In the genomic region with DNA sequence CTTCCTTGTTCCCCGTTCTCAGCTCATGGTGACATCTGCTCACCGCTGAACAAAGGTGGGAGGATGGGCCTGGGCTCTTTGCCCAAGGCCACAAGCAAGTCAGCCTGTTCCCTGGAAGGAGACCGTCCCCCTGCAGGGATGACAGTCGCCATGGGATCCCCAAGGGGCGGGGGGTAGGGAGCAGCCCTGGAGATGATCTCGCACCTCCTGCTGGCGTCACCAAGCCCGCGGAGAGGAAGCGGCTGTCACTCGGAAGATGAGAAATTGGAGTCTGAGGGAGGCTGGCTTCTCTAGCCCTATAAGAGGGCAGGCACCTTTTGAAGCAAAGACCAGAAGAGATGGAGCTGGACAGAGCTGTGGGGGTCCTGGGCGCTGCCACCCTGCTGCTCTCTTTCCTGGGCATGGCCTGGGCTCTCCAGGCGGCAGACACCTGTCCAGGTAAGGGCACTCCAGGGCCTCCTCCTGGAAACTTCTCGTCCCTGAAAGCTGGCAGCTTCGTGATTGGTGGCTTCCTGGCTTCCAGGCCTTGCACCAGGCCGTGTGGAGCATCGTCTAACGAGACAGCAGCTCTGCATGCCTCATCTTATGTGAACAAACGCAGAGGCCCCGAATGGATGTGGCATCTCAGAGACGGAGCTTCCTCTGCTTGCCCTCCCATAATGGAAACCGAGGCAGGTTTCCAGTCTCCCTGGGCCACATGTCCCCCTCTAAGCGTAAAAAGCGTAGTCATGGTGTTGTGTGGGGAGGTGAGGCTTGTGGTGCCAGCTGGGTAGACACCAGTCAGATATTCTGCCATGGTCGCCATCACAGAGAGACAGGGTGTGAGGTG, we compare ENCODE assay signal across 18 cellular contexts. TPM values are rescaled to one million over a fixed set of nuclear protein-coding genes. Genes with fewer than 3 reads are reported as not detected.
A peak's percentile ranks its signal among the peaks of the same experiment; 100 is the strongest.
DNase-seq lines count a peak whose midpoint lies in the region; TF ChIP-seq lines count a peak whose summit lies in the region.
"Had no signal": no experiment of that assay in that cellular context is flagged by ENCODE, and none has a peak within 500 bp of the region (broad histone marks: within the 10 kb centered on the region; RNA-seq: fewer than 3 reads in every experiment).

A gene (plus strand): TSS at position 327 of the 829 bp plus-strand sequence. CDS start 12 bp downstream, at position 339.

- peak within 1 kb of the TSS; percentile 12; the same call in 1 of the 2 replicates for H3K14ac ChIP-seq in H9 (ENCODE audit: insufficient read depth, low read length)

- H3K23ac ChIP-seq in H9 (ENCODE audit: insufficient read length, low read depth, low read length) (no peak within 1 kb of the TSS), mesendoderm (ENCODE audit: low read length) (no peak within 1 kb of the TSS)

- no peak within 1 kb of the TSS; a peak in 1 of 5 replicates for H3K4me3 Mint-ChIP-seq in H9
- H3K4me3 Mint-ChIP-seq: CD4-positive, alpha-beta memory T cell had no signal

- H4K20me1 ChIP-seq in H9 (ENCODE audit: control insufficient read depth, insufficient read depth, insufficient read length): no peaks in the 10 kb centered on the region

- WGBS in H9 (ENCODE audit: extremely low coverage, insufficient read length, low lambda C conversion rate): no CpG with 5 or more reads among the region's 25 CpGs
- no CpG with 5 or more reads among the region's 25 CpGs for WGBS in mesendoderm (ENCODE audit: extremely low coverage, insufficient coverage, low lambda C conversion rate)

- no peak within 1 kb of the TSS for H3K4ac ChIP-seq in H9 (ENCODE audit: low read depth, low read length)
- H3K4ac ChIP-seq in mesendoderm (ENCODE audit: low read depth, low read length): no peak within 1 kb of the TSS

- H3K4me2 ChIP-seq in H9 (ENCODE audit: insufficient read depth, insufficient read length, low read length): no peak within 1 kb of the TSS
- H3K4me2 ChIP-seq in mesendoderm (ENCODE audit: low read length): no peak within 1 kb of the TSS
- H3K4me2 ChIP-seq: SK-N-SH had no signal

- DNase-seq in NCI-H345 (lab: John Stamatoyannopoulos, UW) (peak; percentile 5), NCI-H345 treated with DMSO at 0.1 percent for 48 hours (lab: John Stamatoyannopoulos, UW; ENCODE audit: unreplicated experiment) (no peak), H9 (no peak), coronary artery (ENCODE audit: low spot score) (peak; percentile 62), mesendoderm (peak; percentile 5), GM19240 (ENCODE audit: insufficient read length, low spot score) (no peak), NCI-H1417 treated with DMSO at 0.1 percent for 48 hours (lab: John Stamatoyannopoulos, UW) (no peak), NOMO-1 treated with dmso at 0.1 percent for 144 hours (lab: John Stamatoyannopoulos, UW; ENCODE audit: unreplicated experiment) (no peak)
- DNase-seq: 8988T; CD4-positive, alpha-beta memory T cell; H7; NCI-H1417; NCI-H2029 treated with DMSO at 0.1 percent for 48 hours; Peyer's patch; SHP77; SK-N-SH had no signal

- no peaks in the 10 kb centered on the region for H3K36me3 ChIP-seq in mesendoderm (ENCODE audit: control insufficient read depth, insufficient read depth, low read length)
- H3K36me3 ChIP-seq: Peyer's patch had no signal

- H3T11ph ChIP-seq in H9 (ENCODE audit: low read length): no peak within 1 kb of the TSS

- no peak within 1 kb of the TSS for H2BK20ac ChIP-seq in H9 (ENCODE audit: low read depth, low read length, poor library complexity, severe bottlenecking)

- H3K18ac ChIP-seq in H9 (ENCODE audit: insufficient read length, low read depth, low read length) (no peak within 1 kb of the TSS), mesendoderm (ENCODE audit: low read length) (no peak within 1 kb of the TSS)

- H3K27ac ChIP-seq in H9 (ENCODE audit: insufficient read length, low read depth, low read length): no peak within 1 kb of the TSS
- no peak within 1 kb of the TSS for H3K27ac ChIP-seq in coronary artery
- no peak within 1 kb of the TSS for H3K27ac ChIP-seq in mesendoderm (ENCODE audit: low read depth, low read length)
- H3K27ac ChIP-seq: HL-60, Peyer's patch had no signal

- no peak for TF ChIP-seq CTCF in H9 (conservative IDR thresholded peaks at IDR 0.05)
- no peak for TF ChIP-seq CTCF in coronary artery (IDR thresholded peaks at IDR 0.05)

- H3K27me3 ChIP-seq in H9 (ENCODE audit: insufficient read depth, low read length) (no peaks in the 10 kb centered on the region), mesendoderm (ENCODE audit: insufficient read depth, low read length, poor library complexity) (no peaks in the 10 kb centered on the region)
- H3K27me3 ChIP-seq: Peyer's patch had no signal

- H3K4me1 Mint-ChIP-seq in H9: no peaks in the 10 kb centered on the region
- H3K4me1 Mint-ChIP-seq: CD4-positive, alpha-beta memory T cell had no signal

- H3K79me1 ChIP-seq in H9 (ENCODE audit: insufficient read depth, low read depth, low read length, poor library complexity, severe bottlenecking) (no peaks in the 10 kb centered on the region), mesendoderm (ENCODE audit: low read length) (no peaks in the 10 kb centered on the region)

- H3K27ac Mint-ChIP-seq in H9: no peak within 1 kb of the TSS; a peak in 1 of 7 replicates

- H3K79me2 ChIP-seq in H9 (ENCODE audit: insufficient read depth, low read length) (no peaks in the 10 kb centered on the region), mesendoderm (ENCODE audit: control insufficient read depth, insufficient read depth, low read length) (no peaks in the 10 kb centered on the region)

- H4K8ac ChIP-seq in H9 (replicated peaks; ENCODE audit: insufficient read length, low read depth, low read length) (no peak within 1 kb of the TSS), mesendoderm (ENCODE audit: low read depth, low read length) (no peak within 1 kb of the TSS)

- no peaks in the 10 kb centered on the region; the same call in none of the 2 replicates for H3K27me3 Mint-ChIP-seq in H9 (ENCODE audit: low read depth)

- H3K56ac ChIP-seq in H9 (ENCODE audit: insufficient read length, low read depth, low read length) (no peak within 1 kb of the TSS), mesendoderm (ENCODE audit: low read length) (no peak within 1 kb of the TSS)

- no peak within 1 kb of the TSS for H2BK15ac ChIP-seq in H9 (ENCODE audit: low read depth, low read length)
- H2BK15ac ChIP-seq in mesendoderm (replicated peaks; ENCODE audit: low read depth): no peak within 1 kb of the TSS

- H2BK12ac ChIP-seq in H9 (ENCODE audit: insufficient read length, low read depth, low read length): no peak within 1 kb of the TSS

- H3K4me1 ChIP-seq in H9 (ENCODE audit: insufficient read depth, low read length) (no peaks in the 10 kb centered on the region), mesendoderm (ENCODE audit: control insufficient read depth, low read depth, low read length) (no peaks in the 10 kb centered on the region)
- H3K4me1 ChIP-seq: Peyer's patch had no signal

- H3K36me3 Mint-ChIP-seq in H9 (ENCODE audit: insufficient read depth in 1 of 3, low read depth in 3 of 3): no peaks in the 10 kb centered on the region
- H3K36me3 Mint-ChIP-seq: CD4-positive, alpha-beta memory T cell had no signal

- H2BK120ac ChIP-seq in H9 (ENCODE audit: low read depth, low read length, poor library complexity, severe bottlenecking) (no peak within 1 kb of the TSS), mesendoderm (ENCODE audit: low read depth, low read length) (no peak within 1 kb of the TSS)

- H4K5ac ChIP-seq in H9 (ENCODE audit: insufficient read length, low read depth, low read length) (no peak within 1 kb of the TSS), mesendoderm (ENCODE audit: low read length) (no peak within 1 kb of the TSS)

- no peaks in the 10 kb centered on the region for H3K9me3 Mint-ChIP-seq in H9
- H3K9me3 Mint-ChIP-seq: CD4-positive, alpha-beta memory T cell had no signal

- no peaks in the 10 kb centered on the region for H3K23me2 ChIP-seq in H9 (ENCODE audit: insufficient read length, low read depth, low read length, poor library complexity, severe bottlenecking)

- no peak within 1 kb of the TSS for H4K91ac ChIP-seq in H9 (ENCODE audit: insufficient read length, low read depth, low read length)

- H2BK5ac ChIP-seq in H9 (ENCODE audit: insufficient read length, low read length) (no peak within 1 kb of the TSS), mesendoderm (ENCODE audit: low read length) (no peak within 1 kb of the TSS)

- no peak within 1 kb of the TSS for H3K9ac ChIP-seq in H9 (ENCODE audit: extremely low read depth, insufficient read length, low read length)
- H3K9ac ChIP-seq in mesendoderm (ENCODE audit: low read length): no peak within 1 kb of the TSS
- H3K9ac ChIP-seq: SK-N-SH had no signal

- no peak within 1 kb of the TSS for H3K4me3 ChIP-seq in coronary artery
- no peak within 1 kb of the TSS for H3K4me3 ChIP-seq in mesendoderm (ENCODE audit: low read length)
- H3K4me3 ChIP-seq: Peyer's patch had no signal

- H3K9me3 ChIP-seq in H9 (ENCODE audit: control insufficient read depth, low read depth, low read length): no peaks in the 10 kb centered on the region
- H3K9me3 ChIP-seq: Peyer's patch, SK-N-SH had no signal

- H2AFZ ChIP-seq in H9 (ENCODE audit: low read length): no peak within 1 kb of the TSS

- no peak within 1 kb of the TSS for H2AK5ac ChIP-seq in H9 (ENCODE audit: insufficient read length, low read length)
- H2AK5ac ChIP-seq in mesendoderm (ENCODE audit: low read length): no peak within 1 kb of the TSS

RNA-seq across cellular contexts. Expression of the gene that starts here (rescaled TPM):
- total RNA-seq in H9 (2021): not detected in 2 replicates
- polyA plus RNA-seq in mesendoderm (2013, experiment 1 of 2): not detected
- polyA plus RNA-seq in mesendoderm (2013, experiment 2 of 2): not detected
- total RNA-seq: CD4-positive, alpha-beta memory T cell; H7; Peyer's patch had no signal
- polyA plus RNA-seq: BJ; CD4-positive, alpha-beta memory T cell; SK-N-SH had no signal

Comparison
In these comparisons a context has a peak if more than half of its experiments do, and no peak if none do; other contexts are left out.
1. DNase-seq: peak in NCI-H345 (single experiment), coronary artery (single experiment) and mesendoderm (single experiment); none in NCI-H345 treated with DMSO at 0.1 percent for 48 hours (single experiment), H9 (single experiment), GM19240 (single experiment), NCI-H1417 treated with DMSO at 0.1 percent for 48 hours (single experiment) and NOMO-1 treated with dmso at 0.1 percent for 144 hours (single experiment).